1 cellular context compared by ENCODE assay signal in the genomic region with DNA sequence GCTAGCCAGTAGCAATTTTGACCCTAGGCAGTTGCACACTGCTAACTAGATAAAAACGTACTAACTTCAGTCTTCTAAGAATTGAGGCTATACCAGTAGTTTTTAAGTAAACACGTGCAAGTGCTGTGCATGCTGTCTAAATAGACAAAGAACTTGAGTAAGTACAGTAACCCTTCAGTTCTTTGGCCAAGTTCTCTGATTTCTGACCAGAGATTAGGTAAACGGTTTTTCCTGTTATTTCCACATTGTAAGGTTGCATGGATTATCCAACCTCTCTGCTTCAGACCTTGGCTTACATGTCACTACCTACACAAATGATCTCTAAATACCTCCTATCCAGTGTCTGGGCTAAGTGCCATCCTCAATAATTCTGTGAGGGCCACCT.
TF ChIP-seq lines count a peak whose summit lies in the region.

No MANE protein-coding gene starts in this region.

TF ChIP-seq in K562, 482 proteins besides CTCF, POLR2A, EP300 and RAD21 (continues in another document):
- TF ChIP-seq CSDE1 (IDR thresholded peaks at IDR 0.05) = 0 out of 4 replicates have a peak, but pooled peaks of 1 of the 2 experiments have one; percentile 25
- 0 out of 2 replicates have a peak, but pooled peaks have one; percentile 27 for TF ChIP-seq TOE1 (IDR thresholded peaks at IDR 0.05; ENCODE audit: borderline replicate concordance)
- no peak for TF ChIP-seq TOE1 (CRISPR knock-in tag; IDR thresholded peaks at IDR 0.05; ENCODE audit: borderline replicate concordance, low read depth)
- peak; percentile 26; the same call in 1 of the 2 replicates for TF ChIP-seq ZNF589 (CRISPR knock-in tag; IDR thresholded peaks at IDR 0.05; ENCODE audit: low read depth)
- peak; percentile 51; the same call in 1 of the 2 replicates for TF ChIP-seq LEF1 (IDR thresholded peaks at IDR 0.05)
- peak in 1 of 2 experiments; percentile 28; a peak in 1 of 4 replicates for TF ChIP-seq FOXA3 (CRISPR knock-in tag; conservative IDR thresholded peaks at IDR 0.05 in 1 of 2, IDR thresholded peaks at IDR 0.05 in 1 of 2)
- no peak for TF ChIP-seq ZNF766 (CRISPR knock-in tag; conservative IDR thresholded peaks at IDR 0.05)
- TF ChIP-seq CBFA2T3 (IDR thresholded peaks at IDR 0.05) = 0 out of 2 replicates have a peak, but pooled peaks have one; percentile 1
- TF ChIP-seq, protein P1, sequence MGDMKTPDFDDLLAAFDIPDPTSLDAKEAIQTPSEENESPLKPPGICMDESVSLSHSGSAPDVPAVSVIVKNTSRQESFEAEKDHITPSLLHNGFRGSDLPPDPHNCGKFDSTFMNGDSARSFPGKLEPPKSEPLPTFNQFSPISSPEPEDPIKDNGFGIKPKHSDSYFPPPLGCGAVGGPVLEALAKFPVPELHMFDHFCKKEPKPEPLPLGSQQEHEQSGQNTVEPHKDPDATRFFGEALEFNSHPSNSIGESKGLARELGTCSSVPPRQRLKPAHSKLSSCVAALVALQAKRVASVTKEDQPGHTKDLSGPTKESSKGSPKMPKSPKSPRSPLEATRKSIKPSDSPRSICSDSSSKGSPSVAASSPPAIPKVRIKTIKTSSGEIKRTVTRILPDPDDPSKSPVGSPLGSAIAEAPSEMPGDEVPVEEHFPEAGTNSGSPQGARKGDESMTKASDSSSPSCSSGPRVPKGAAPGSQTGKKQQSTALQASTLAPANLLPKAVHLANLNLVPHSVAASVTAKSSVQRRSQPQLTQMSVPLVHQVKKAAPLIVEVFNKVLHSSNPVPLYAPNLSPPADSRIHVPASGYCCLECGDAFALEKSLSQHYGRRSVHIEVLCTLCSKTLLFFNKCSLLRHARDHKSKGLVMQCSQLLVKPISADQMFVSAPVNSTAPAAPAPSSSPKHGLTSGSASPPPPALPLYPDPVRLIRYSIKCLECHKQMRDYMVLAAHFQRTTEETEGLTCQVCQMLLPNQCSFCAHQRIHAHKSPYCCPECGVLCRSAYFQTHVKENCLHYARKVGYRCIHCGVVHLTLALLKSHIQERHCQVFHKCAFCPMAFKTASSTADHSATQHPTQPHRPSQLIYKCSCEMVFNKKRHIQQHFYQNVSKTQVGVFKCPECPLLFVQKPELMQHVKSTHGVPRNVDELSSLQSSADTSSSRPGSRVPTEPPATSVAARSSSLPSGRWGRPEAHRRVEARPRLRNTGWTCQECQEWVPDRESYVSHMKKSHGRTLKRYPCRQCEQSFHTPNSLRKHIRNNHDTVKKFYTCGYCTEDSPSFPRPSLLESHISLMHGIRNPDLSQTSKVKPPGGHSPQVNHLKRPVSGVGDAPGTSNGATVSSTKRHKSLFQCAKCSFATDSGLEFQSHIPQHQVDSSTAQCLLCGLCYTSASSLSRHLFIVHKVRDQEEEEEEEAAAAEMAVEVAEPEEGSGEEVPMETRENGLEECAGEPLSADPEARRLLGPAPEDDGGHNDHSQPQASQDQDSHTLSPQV (IDR thresholded peaks at IDR 0.05) = peak; percentile 84
- TF ChIP-seq POLR2H (tag; IDR thresholded peaks at IDR 0.05; ENCODE audit: low read depth) = peak; percentile 65
- TF ChIP-seq, protein P2, sequence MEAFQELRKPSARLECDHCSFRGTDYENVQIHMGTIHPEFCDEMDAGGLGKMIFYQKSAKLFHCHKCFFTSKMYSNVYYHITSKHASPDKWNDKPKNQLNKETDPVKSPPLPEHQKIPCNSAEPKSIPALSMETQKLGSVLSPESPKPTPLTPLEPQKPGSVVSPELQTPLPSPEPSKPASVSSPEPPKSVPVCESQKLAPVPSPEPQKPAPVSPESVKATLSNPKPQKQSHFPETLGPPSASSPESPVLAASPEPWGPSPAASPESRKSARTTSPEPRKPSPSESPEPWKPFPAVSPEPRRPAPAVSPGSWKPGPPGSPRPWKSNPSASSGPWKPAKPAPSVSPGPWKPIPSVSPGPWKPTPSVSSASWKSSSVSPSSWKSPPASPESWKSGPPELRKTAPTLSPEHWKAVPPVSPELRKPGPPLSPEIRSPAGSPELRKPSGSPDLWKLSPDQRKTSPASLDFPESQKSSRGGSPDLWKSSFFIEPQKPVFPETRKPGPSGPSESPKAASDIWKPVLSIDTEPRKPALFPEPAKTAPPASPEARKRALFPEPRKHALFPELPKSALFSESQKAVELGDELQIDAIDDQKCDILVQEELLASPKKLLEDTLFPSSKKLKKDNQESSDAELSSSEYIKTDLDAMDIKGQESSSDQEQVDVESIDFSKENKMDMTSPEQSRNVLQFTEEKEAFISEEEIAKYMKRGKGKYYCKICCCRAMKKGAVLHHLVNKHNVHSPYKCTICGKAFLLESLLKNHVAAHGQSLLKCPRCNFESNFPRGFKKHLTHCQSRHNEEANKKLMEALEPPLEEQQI (IDR thresholded peaks at IDR 0.05) = 0 out of 2 replicates have a peak, but pooled peaks have one; percentile 3
- TF ChIP-seq ZNF217 (CRISPR knock-in tag; IDR thresholded peaks at IDR 0.05) = no peak
- peak; percentile 7; the same call in 1 of the 2 replicates for TF ChIP-seq MYNN (IDR thresholded peaks at IDR 0.05)
- TF ChIP-seq MYNN (CRISPR knock-in tag; IDR thresholded peaks at IDR 0.05) = no peak
- peak; percentile 12; the same call in 1 of the 2 replicates for TF ChIP-seq L3MBTL2 (IDR thresholded peaks at IDR 0.05)
- no peak for TF ChIP-seq MAFG (tag; conservative IDR thresholded peaks at IDR 0.05)
- TF ChIP-seq, protein P3, sequence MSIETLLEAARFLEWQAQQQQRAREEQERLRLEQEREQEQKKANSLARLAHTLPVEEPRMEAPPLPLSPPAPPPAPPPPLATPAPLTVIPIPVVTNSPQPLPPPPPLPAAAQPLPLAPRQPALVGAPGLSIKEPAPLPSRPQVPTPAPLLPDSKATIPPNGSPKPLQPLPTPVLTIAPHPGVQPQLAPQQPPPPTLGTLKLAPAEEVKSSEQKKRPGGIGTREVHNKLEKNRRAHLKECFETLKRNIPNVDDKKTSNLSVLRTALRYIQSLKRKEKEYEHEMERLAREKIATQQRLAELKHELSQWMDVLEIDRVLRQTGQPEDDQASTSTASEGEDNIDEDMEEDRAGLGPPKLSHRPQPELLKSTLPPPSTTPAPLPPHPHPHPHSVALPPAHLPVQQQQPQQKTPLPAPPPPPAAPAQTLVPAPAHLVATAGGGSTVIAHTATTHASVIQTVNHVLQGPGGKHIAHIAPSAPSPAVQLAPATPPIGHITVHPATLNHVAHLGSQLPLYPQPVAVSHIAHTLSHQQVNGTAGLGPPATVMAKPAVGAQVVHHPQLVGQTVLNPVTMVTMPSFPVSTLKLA (conservative IDR thresholded peaks at IDR 0.05) = 0 out of 4 replicates have a peak, but pooled peaks of 1 of the 2 experiments have one; percentile 67
- TF ChIP-seq, protein P4, sequence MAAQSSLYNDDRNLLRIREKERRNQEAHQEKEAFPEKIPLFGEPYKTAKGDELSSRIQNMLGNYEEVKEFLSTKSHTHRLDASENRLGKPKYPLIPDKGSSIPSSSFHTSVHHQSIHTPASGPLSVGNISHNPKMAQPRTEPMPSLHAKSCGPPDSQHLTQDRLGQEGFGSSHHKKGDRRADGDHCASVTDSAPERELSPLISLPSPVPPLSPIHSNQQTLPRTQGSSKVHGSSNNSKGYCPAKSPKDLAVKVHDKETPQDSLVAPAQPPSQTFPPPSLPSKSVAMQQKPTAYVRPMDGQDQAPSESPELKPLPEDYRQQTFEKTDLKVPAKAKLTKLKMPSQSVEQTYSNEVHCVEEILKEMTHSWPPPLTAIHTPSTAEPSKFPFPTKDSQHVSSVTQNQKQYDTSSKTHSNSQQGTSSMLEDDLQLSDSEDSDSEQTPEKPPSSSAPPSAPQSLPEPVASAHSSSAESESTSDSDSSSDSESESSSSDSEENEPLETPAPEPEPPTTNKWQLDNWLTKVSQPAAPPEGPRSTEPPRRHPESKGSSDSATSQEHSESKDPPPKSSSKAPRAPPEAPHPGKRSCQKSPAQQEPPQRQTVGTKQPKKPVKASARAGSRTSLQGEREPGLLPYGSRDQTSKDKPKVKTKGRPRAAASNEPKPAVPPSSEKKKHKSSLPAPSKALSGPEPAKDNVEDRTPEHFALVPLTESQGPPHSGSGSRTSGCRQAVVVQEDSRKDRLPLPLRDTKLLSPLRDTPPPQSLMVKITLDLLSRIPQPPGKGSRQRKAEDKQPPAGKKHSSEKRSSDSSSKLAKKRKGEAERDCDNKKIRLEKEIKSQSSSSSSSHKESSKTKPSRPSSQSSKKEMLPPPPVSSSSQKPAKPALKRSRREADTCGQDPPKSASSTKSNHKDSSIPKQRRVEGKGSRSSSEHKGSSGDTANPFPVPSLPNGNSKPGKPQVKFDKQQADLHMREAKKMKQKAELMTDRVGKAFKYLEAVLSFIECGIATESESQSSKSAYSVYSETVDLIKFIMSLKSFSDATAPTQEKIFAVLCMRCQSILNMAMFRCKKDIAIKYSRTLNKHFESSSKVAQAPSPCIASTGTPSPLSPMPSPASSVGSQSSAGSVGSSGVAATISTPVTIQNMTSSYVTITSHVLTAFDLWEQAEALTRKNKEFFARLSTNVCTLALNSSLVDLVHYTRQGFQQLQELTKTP (IDR thresholded peaks at IDR 0.05; ENCODE audit: low read depth in 1 of 2, partially characterized antibody in 2 of 2) = no peak
- TF ChIP-seq RAD51 (IDR thresholded peaks at IDR 0.05; ENCODE audit: borderline replicate concordance, low read depth) = peak; percentile 6; the same call in 1 of the 2 replicates
- TF ChIP-seq POLR2B (IDR thresholded peaks at IDR 0.05; ENCODE audit: low read depth, partially characterized antibody) = peak; percentile 5
- 0 out of 2 replicates have a peak, but pooled peaks have one; percentile 47 for TF ChIP-seq EP400 (IDR thresholded peaks at IDR 0.05)
- TF ChIP-seq, protein P5, sequence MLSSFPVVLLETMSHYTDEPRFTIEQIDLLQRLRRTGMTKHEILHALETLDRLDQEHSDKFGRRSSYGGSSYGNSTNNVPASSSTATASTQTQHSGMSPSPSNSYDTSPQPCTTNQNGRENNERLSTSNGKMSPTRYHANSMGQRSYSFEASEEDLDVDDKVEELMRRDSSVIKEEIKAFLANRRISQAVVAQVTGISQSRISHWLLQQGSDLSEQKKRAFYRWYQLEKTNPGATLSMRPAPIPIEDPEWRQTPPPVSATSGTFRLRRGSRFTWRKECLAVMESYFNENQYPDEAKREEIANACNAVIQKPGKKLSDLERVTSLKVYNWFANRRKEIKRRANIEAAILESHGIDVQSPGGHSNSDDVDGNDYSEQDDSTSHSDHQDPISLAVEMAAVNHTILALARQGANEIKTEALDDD (IDR thresholded peaks at IDR 0.05) = peak; percentile 92
- peak; percentile 41; the same call in 1 of the 2 replicates for TF ChIP-seq GATAD2B (IDR thresholded peaks at IDR 0.05; ENCODE audit: borderline replicate concordance)
- TF ChIP-seq, protein P6, sequence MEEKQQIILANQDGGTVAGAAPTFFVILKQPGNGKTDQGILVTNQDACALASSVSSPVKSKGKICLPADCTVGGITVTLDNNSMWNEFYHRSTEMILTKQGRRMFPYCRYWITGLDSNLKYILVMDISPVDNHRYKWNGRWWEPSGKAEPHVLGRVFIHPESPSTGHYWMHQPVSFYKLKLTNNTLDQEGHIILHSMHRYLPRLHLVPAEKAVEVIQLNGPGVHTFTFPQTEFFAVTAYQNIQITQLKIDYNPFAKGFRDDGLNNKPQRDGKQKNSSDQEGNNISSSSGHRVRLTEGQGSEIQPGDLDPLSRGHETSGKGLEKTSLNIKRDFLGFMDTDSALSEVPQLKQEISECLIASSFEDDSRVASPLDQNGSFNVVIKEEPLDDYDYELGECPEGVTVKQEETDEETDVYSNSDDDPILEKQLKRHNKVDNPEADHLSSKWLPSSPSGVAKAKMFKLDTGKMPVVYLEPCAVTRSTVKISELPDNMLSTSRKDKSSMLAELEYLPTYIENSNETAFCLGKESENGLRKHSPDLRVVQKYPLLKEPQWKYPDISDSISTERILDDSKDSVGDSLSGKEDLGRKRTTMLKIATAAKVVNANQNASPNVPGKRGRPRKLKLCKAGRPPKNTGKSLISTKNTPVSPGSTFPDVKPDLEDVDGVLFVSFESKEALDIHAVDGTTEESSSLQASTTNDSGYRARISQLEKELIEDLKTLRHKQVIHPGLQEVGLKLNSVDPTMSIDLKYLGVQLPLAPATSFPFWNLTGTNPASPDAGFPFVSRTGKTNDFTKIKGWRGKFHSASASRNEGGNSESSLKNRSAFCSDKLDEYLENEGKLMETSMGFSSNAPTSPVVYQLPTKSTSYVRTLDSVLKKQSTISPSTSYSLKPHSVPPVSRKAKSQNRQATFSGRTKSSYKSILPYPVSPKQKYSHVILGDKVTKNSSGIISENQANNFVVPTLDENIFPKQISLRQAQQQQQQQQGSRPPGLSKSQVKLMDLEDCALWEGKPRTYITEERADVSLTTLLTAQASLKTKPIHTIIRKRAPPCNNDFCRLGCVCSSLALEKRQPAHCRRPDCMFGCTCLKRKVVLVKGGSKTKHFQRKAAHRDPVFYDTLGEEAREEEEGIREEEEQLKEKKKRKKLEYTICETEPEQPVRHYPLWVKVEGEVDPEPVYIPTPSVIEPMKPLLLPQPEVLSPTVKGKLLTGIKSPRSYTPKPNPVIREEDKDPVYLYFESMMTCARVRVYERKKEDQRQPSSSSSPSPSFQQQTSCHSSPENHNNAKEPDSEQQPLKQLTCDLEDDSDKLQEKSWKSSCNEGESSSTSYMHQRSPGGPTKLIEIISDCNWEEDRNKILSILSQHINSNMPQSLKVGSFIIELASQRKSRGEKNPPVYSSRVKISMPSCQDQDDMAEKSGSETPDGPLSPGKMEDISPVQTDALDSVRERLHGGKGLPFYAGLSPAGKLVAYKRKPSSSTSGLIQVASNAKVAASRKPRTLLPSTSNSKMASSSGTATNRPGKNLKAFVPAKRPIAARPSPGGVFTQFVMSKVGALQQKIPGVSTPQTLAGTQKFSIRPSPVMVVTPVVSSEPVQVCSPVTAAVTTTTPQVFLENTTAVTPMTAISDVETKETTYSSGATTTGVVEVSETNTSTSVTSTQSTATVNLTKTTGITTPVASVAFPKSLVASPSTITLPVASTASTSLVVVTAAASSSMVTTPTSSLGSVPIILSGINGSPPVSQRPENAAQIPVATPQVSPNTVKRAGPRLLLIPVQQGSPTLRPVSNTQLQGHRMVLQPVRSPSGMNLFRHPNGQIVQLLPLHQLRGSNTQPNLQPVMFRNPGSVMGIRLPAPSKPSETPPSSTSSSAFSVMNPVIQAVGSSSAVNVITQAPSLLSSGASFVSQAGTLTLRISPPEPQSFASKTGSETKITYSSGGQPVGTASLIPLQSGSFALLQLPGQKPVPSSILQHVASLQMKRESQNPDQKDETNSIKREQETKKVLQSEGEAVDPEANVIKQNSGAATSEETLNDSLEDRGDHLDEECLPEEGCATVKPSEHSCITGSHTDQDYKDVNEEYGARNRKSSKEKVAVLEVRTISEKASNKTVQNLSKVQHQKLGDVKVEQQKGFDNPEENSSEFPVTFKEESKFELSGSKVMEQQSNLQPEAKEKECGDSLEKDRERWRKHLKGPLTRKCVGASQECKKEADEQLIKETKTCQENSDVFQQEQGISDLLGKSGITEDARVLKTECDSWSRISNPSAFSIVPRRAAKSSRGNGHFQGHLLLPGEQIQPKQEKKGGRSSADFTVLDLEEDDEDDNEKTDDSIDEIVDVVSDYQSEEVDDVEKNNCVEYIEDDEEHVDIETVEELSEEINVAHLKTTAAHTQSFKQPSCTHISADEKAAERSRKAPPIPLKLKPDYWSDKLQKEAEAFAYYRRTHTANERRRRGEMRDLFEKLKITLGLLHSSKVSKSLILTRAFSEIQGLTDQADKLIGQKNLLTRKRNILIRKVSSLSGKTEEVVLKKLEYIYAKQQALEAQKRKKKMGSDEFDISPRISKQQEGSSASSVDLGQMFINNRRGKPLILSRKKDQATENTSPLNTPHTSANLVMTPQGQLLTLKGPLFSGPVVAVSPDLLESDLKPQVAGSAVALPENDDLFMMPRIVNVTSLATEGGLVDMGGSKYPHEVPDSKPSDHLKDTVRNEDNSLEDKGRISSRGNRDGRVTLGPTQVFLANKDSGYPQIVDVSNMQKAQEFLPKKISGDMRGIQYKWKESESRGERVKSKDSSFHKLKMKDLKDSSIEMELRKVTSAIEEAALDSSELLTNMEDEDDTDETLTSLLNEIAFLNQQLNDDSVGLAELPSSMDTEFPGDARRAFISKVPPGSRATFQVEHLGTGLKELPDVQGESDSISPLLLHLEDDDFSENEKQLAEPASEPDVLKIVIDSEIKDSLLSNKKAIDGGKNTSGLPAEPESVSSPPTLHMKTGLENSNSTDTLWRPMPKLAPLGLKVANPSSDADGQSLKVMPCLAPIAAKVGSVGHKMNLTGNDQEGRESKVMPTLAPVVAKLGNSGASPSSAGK (IDR thresholded peaks at IDR 0.05) = peak; percentile 81
- TF ChIP-seq FOXK2 (conservative IDR thresholded peaks at IDR 0.05 in 1 of 2, IDR thresholded peaks at IDR 0.05 in 1 of 2; ENCODE audit: low read depth in 2 of 2) = peak in 1 of 2 experiments; percentile 7; a peak in 1 of 4 replicates
